7 cellular contexts compared by ENCODE assay signal in genomic region chr20:58086763-58087566, GRCh38.
DNase-seq lines count a peak whose midpoint lies in the region; ATAC-seq, FAIRE-seq and TF ChIP-seq lines count a peak whose summit lies in the region.

No MANE protein-coding gene starts in this region.

- H3K27ac Mint-ChIP-seq in neural progenitor cell, result no peak overlapping the region

- no peaks in the 10 kb centered on the region for H3K4me1 ChIP-seq in Peyer's patch
- no peaks in the 10 kb centered on the region for H3K4me1 ChIP-seq in neural progenitor cell

- no peak overlapping the region for H3K9ac ChIP-seq in neural progenitor cell

- H3K4me3 ChIP-seq in Peyer's patch, result no peak overlapping the region
- no peak overlapping the region for H3K4me3 ChIP-seq in neural progenitor cell

- no peak for TF ChIP-seq POLR2A in Peyer's patch (IDR thresholded peaks at IDR 0.05)

- H3K36me3 Mint-ChIP-seq in neural progenitor cell, result no peaks in the 10 kb centered on the region

- FAIRE-seq in HTR-8/SVneo (lab: Jason Lieb, UNC), result peak; percentile 96

- no peak overlapping the region for H3K4me3 Mint-ChIP-seq in neural progenitor cell

- DNase-seq in EH (ENCODE audit: low read depth) (peak; percentile 63), HTR-8/SVneo (ENCODE audit: insufficient read length, low spot score) (peak; percentile 91), Peyer's patch (peak in 1 of 3 donors; percentile 53), neural progenitor cell (ENCODE audit: low spot score) (peak; percentile 83)

- H3K4me2 ChIP-seq in neural progenitor cell, result no peak overlapping the region

- H3K9me3 ChIP-seq in Peyer's patch (no peaks in the 10 kb centered on the region), neural progenitor cell (ENCODE audit: low read depth) (no peaks in the 10 kb centered on the region)

- H3K79me2 ChIP-seq in neural progenitor cell (ENCODE audit: low read depth), result no peaks in the 10 kb centered on the region

- H3K27me3 ChIP-seq in Peyer's patch, result no peaks in the 10 kb centered on the region
- H3K27me3 ChIP-seq in neural progenitor cell, result no peaks in the 10 kb centered on the region

- H3K27me3 Mint-ChIP-seq in neural progenitor cell (ENCODE audit: insufficient read depth, low read depth), result peaks cover 11% of the 10 kb centered on the region

- H2AFZ ChIP-seq in neural progenitor cell (replicated peaks), result peak overlapping the region; percentile 42

- ATAC-seq in esophagus mucosa (peak; percentile 62), GM19455 (IDR thresholded peaks at IDR 0.05; ENCODE audit: unreplicated experiment) (no peak), GM21381 (IDR thresholded peaks at IDR 0.05; ENCODE audit: unreplicated experiment) (no peak)

- H3K36me3 ChIP-seq in Peyer's patch (no peaks in the 10 kb centered on the region), neural progenitor cell (no peaks in the 10 kb centered on the region)

- H3K4me1 Mint-ChIP-seq in neural progenitor cell, result no peaks in the 10 kb centered on the region

- TF ChIP-seq CTCF in Peyer's patch (IDR thresholded peaks at IDR 0.05) (peak in 5 of 6 experiments; percentile 54 to 83 (median 72)), neural progenitor cell (IDR thresholded peaks at IDR 0.05) (peak; percentile 93)

- no peaks in the 10 kb centered on the region for H3F3A ChIP-seq in neural progenitor cell (ENCODE audit: low read depth)

- no peaks in the 10 kb centered on the region for H3K9me3 Mint-ChIP-seq in neural progenitor cell

- no peak overlapping the region for H3K27ac ChIP-seq in Peyer's patch
- H3K27ac ChIP-seq in neural progenitor cell, result no peak overlapping the region

- H4K20me1 ChIP-seq in neural progenitor cell (ENCODE audit: low read depth), result no peaks in the 10 kb centered on the region
